ENCODE assay signal across 20 cellular contexts in the genomic region with DNA sequence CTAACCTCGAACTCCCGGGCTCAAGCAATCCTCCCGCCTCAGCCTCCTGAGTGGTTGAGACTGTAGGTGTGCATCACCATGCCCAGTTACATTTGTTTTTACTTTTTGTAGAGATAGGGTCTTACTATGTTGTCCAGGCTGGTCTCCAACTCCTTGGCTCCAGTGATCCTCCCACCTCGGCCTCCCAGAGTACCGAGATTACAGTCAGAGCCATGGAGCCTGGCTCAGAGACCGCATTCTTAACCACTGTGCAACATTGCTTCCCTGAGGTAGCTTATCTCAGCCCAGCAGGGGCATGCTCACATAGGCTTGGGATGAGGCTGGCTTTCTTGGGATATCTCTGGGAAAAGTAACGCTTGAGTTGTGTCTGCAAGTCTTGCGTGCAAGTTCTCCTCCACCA.
A peak's percentile ranks its signal among the peaks of the same experiment; 100 is the strongest.
DNase-seq lines count a peak whose midpoint lies in the region; FAIRE-seq and TF ChIP-seq lines count a peak whose summit lies in the region.
"Had no signal": no experiment of that assay in that cellular context is flagged by ENCODE, and none has a peak within 500 bp of the region (broad histone marks: within the 10 kb centered on the region; RNA-seq: fewer than 3 reads in every experiment).

No MANE protein-coding gene starts in this region.

- H3K4me3 ChIP-seq in mesenchymal stem cell (ENCODE audit: insufficient read depth in 1 of 2, low read depth in 1 of 2, low read length in 2 of 2): no peak overlapping the region
- no peak overlapping the region for H3K4me3 ChIP-seq in trophoblast cell (ENCODE audit: low read depth, low read length)

- H3K23ac ChIP-seq in mesenchymal stem cell (ENCODE audit: low read length in 2 of 2): no peak overlapping the region
- no peak overlapping the region for H3K23ac ChIP-seq in trophoblast cell (ENCODE audit: low read length)

- no peak overlapping the region for H3K14ac ChIP-seq in mesenchymal stem cell (ENCODE audit: low read length in 2 of 2)
- no peak overlapping the region for H3K14ac ChIP-seq in trophoblast cell (ENCODE audit: low read length)

- peaks cover 3% of the 10 kb centered on the region for H3K9me3 ChIP-seq in mesenchymal stem cell (ENCODE audit: control insufficient read depth, low read length)
- no peaks in the 10 kb centered on the region for H3K9me3 ChIP-seq in trophoblast cell (ENCODE audit: insufficient read depth, low read depth, low read length)
- H3K9me3 ChIP-seq: Caco-2 had no signal

- 98% methylated on average over 6 of the region's 8 CpGs for WGBS in mesenchymal stem cell
- WGBS in trophoblast cell (ENCODE audit: extremely low coverage, insufficient coverage, insufficient read length): no CpG with 5 or more reads among the region's 8 CpGs

- no peak overlapping the region for H2AFZ ChIP-seq in mesenchymal stem cell (ENCODE audit: low read depth, low read length)
- no peak overlapping the region for H2AFZ ChIP-seq in trophoblast cell (ENCODE audit: insufficient read depth, low read length, poor library complexity)

- no peak for FAIRE-seq in D721Med (lab: Jason Lieb, UNC)
- FAIRE-seq: GM12892, GM18507, HTR-8/SVneo had no signal

- peaks cover 22 to 62% of the 10 kb centered on the region in 2 experiments for H3K27me3 ChIP-seq in mesenchymal stem cell (ENCODE audit: control insufficient read depth in 1 of 2, insufficient read depth in 1 of 2, low read length in 2 of 2)
- no peaks in the 10 kb centered on the region for H3K27me3 ChIP-seq in trophoblast cell (ENCODE audit: insufficient read depth, low read length)

- DNase-seq in activated effector memory CD4-positive, alpha-beta T cell treated with anti-CD3 and anti-CD28 coated beads, Interleukin-2, amount 50 U/mL, for 16 hours: peak; percentile 24
- no peak for DNase-seq in activated effector memory CD4-positive, alpha-beta T cell treated with Interleukin-2 at 50 U/mL for 16 hours
- DNase-seq in mesenchymal stem cell: no peak
- no peak for DNase-seq in trophoblast cell
- no peak for DNase-seq in D721Med (ENCODE audit: insufficient read length, low spot score)
- no peak for DNase-seq in A172 (ENCODE audit: low spot score)
- DNase-seq in middle frontal gyrus (ENCODE audit: extremely low spot score, low spot score): no peak
- DNase-seq: 8988T; C1 segment of cervical spinal cord; Caco-2; CD4-positive, alpha-beta T cell; DMS153; DMS79; GDM1; H7; KBM-7 had no signal

- TF ChIP-seq CTCF in VCaP (conservative IDR thresholded peaks at IDR 0.05): no peak
- TF ChIP-seq CTCF in D721Med (IDR thresholded peaks at IDR 0.05; ENCODE audit: insufficient read depth, missing control alignments): no peak

- no peaks in the 10 kb centered on the region for H3K79me2 ChIP-seq in trophoblast cell (ENCODE audit: control insufficient read depth, insufficient read depth, low read length, poor library complexity)

- H2BK15ac ChIP-seq in mesenchymal stem cell (ENCODE audit: low read depth, poor library complexity, severe bottlenecking): no peak overlapping the region

- no peaks in the 10 kb centered on the region for H3K79me1 ChIP-seq in mesenchymal stem cell (replicated peaks; ENCODE audit: low read length, poor library complexity, severe bottlenecking)
- peaks cover 12% of the 10 kb centered on the region for H3K79me1 ChIP-seq in trophoblast cell (ENCODE audit: low read length)

- H2BK120ac ChIP-seq in mesenchymal stem cell (ENCODE audit: low read depth, low read length) (no peak overlapping the region), trophoblast cell (ENCODE audit: insufficient read depth, low read length, poor library complexity) (no peak overlapping the region)

- peaks cover 9% of the 10 kb centered on the region for H3K4me1 ChIP-seq in mesenchymal stem cell (ENCODE audit: control insufficient read depth, insufficient read depth, low read depth, low read length)
- H3K4me1 ChIP-seq in trophoblast cell (ENCODE audit: control insufficient read depth in 1 of 2, insufficient read depth in 2 of 2, low read length in 2 of 2): peaks cover 0 to 3% of the 10 kb centered on the region in 2 experiments

- no peak overlapping the region for H4K12ac ChIP-seq in trophoblast cell (ENCODE audit: low read depth, low read length)

- H4K91ac ChIP-seq in mesenchymal stem cell (ENCODE audit: low read length): no peak overlapping the region
- no peak overlapping the region for H4K91ac ChIP-seq in trophoblast cell (ENCODE audit: low read depth, low read length)

- H3K4ac ChIP-seq in mesenchymal stem cell (ENCODE audit: low read depth in 1 of 2, low read length in 2 of 2) (no peak overlapping the region), trophoblast cell (ENCODE audit: low read depth, low read length) (no peak overlapping the region)

- H3K9ac ChIP-seq in mesenchymal stem cell (ENCODE audit: low read length) (no peak overlapping the region), trophoblast cell (ENCODE audit: low read length) (no peak overlapping the region)

- H3K27ac ChIP-seq in VCaP (peak overlapping the region; percentile 9; the same call in 1 of the 2 replicates), mesenchymal stem cell (ENCODE audit: low read length, poor library complexity, severe bottlenecking) (no peak overlapping the region), trophoblast cell (ENCODE audit: low read depth, low read length) (no peak overlapping the region)

- H2BK5ac ChIP-seq in mesenchymal stem cell (ENCODE audit: low read depth, low read length, poor library complexity, severe bottlenecking) (no peak overlapping the region), trophoblast cell (ENCODE audit: low read depth, low read length, poor library complexity) (no peak overlapping the region)

- H4K8ac ChIP-seq in mesenchymal stem cell (ENCODE audit: low read length): no peak overlapping the region
- H4K8ac ChIP-seq in trophoblast cell (ENCODE audit: low read depth, low read length): no peak overlapping the region

- H3K4me2 ChIP-seq in mesenchymal stem cell (ENCODE audit: low read length, poor library complexity, severe bottlenecking) (no peak overlapping the region), trophoblast cell (ENCODE audit: low read length) (no peak overlapping the region)

- H2BK12ac ChIP-seq in mesenchymal stem cell (ENCODE audit: low read length in 2 of 2) (no peak overlapping the region), trophoblast cell (ENCODE audit: low read length) (peak overlapping the region; percentile 47)

- peak overlapping the region in 1 of 2 experiments; percentile 30 for H3K18ac ChIP-seq in mesenchymal stem cell (ENCODE audit: low read depth in 1 of 2, low read length in 2 of 2)
- H3K18ac ChIP-seq in trophoblast cell (ENCODE audit: low read length): no peak overlapping the region

- H3K36me3 ChIP-seq in mesenchymal stem cell (ENCODE audit: control insufficient read depth in 1 of 2, insufficient read depth in 2 of 2, low read depth in 1 of 2, low read length in 2 of 2): no peaks in the 10 kb centered on the region
- H3K36me3 ChIP-seq in trophoblast cell (ENCODE audit: control insufficient read depth in 1 of 2, insufficient read depth in 2 of 2, low read length in 2 of 2): no peaks in the 10 kb centered on the region

- H2AK5ac ChIP-seq in mesenchymal stem cell (ENCODE audit: low read length, severe bottlenecking) (peak overlapping the region; percentile 22), trophoblast cell (ENCODE audit: low read length) (no peak overlapping the region)
